1 cellular context compared by ENCODE assay signal in genomic region chr2:179686718-179687342, GRCh38.
TF ChIP-seq lines count a peak whose summit lies in the region.

No MANE protein-coding gene starts in this region.

TF ChIP-seq in IMR-90, 13 proteins besides CTCF, POLR2A, EP300 and RAD21 (continued from another document):
- TF ChIP-seq MXI1 (IDR thresholded peaks at IDR 0.05; ENCODE audit: borderline replicate concordance, low read depth, low read length) (no peak), RCOR1 (IDR thresholded peaks at IDR 0.05; ENCODE audit: insufficient replicate concordance, low read length) (no peak), USF2 (IDR thresholded peaks at IDR 0.05; ENCODE audit: low read depth, low read length) (no peak), CHD1 (IDR thresholded peaks at IDR 0.05; ENCODE audit: low read depth, low read length) (no peak)
